15 cellular contexts compared by ENCODE assay signal in the genomic region with DNA sequence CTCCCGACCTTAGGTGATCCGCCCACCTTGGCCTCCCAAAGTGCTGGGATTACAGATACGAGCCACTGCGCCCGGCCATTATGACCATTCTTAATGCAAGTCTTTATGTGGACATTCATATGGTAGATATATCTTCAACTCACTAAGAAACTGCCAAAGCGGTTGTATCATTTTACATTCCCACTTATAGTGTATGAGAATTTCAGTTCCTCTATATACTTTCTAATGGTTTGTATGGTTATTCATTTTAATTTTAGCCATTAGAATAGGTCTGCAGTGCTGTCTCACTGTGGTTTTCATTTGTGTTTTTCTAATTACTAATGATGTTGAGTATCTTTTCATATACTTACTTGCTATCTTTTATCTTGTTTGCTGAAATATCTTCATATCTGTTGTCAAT. TPM values are rescaled to one million over a fixed set of nuclear protein-coding genes. Genes with fewer than 3 reads are reported as not detected.
DNase-seq lines count a peak whose midpoint lies in the region; ATAC-seq and TF ChIP-seq lines count a peak whose summit lies in the region.
"Had no signal": no experiment of that assay in that cellular context is flagged by ENCODE, and none has a peak within 500 bp of the region (broad histone marks: within the 10 kb centered on the region; RNA-seq: fewer than 3 reads in every experiment).

No MANE protein-coding gene starts in this region.

- no peak overlapping the region for H3K4me3 Mint-ChIP-seq in CD8-positive, alpha-beta memory T cell
- H3K4me3 Mint-ChIP-seq: activated CD8-positive, alpha-beta T cell treated with anti-CD3 and anti-CD28 coated beads, Interleukin-2, amount 10 ng/mL, durations not matched to agents 7 days and 5 days; T-helper 1 cell treated with Interleukin-12 subunit alpha and Interleukin-12 subunit beta and Interleukin-4 antibody, amounts not matched to agents 30 μg/mL and 1 μg/mL, for 36 hours had no signal

- H3K9me3 ChIP-seq in CD8-positive, alpha-beta memory T cell (ENCODE audit: low read length): peaks cover 2% of the 10 kb centered on the region

- ATAC-seq in GM21786 (IDR thresholded peaks at IDR 0.05; ENCODE audit: unreplicated experiment): peak; percentile 98
- ATAC-seq in HG03280 (IDR thresholded peaks at IDR 0.05; ENCODE audit: unreplicated experiment): peak; percentile 73
- ATAC-seq: activated CD8-positive, alpha-beta T cell treated with anti-CD3 and anti-CD28 coated beads, Interleukin-2, amount 10 ng/mL, durations not matched to agents 7 days and 5 days; PC-3 had no signal

- H3K4me1 ChIP-seq in CD8-positive, alpha-beta memory T cell (ENCODE audit: insufficient read depth, low read length): peaks cover 3% of the 10 kb centered on the region

- no peaks in the 10 kb centered on the region for H3K27me3 Mint-ChIP-seq in CD8-positive, alpha-beta memory T cell
- H3K27me3 Mint-ChIP-seq: IgD-negative memory B cell had no signal

- H3K27ac Mint-ChIP-seq in CD8-positive, alpha-beta memory T cell: no peak overlapping the region
- H3K27ac Mint-ChIP-seq: activated CD8-positive, alpha-beta T cell treated with anti-CD3 and anti-CD28 coated beads, Interleukin-2, amount 10 ng/mL, durations not matched to agents 7 days and 5 days; IgD-negative memory B cell; T-helper 1 cell treated with Interleukin-12 subunit alpha and Interleukin-12 subunit beta and Interleukin-4 antibody, amounts not matched to agents 30 μg/mL and 1 μg/mL, for 36 hours had no signal

- no peak overlapping the region for H3K27ac ChIP-seq in CD8-positive, alpha-beta memory T cell (ENCODE audit: low read depth, low read length)

- no peak overlapping the region for H3K4me3 ChIP-seq in CD8-positive, alpha-beta memory T cell (ENCODE audit: low read length)

- POLR2A ChIA-PET in CD8-positive, alpha-beta memory T cell (lab: Charles Lee): no interaction called here

- H3K36me3 ChIP-seq in CD8-positive, alpha-beta memory T cell (ENCODE audit: insufficient read depth, low read length): no peaks in the 10 kb centered on the region

- no peaks in the 10 kb centered on the region for H3K27me3 ChIP-seq in CD8-positive, alpha-beta memory T cell (ENCODE audit: insufficient read depth, low read length, poor library complexity, severe bottlenecking)

- H3K4me1 Mint-ChIP-seq in CD8-positive, alpha-beta memory T cell: peaks cover 31 to 61% (median 47%) of the 10 kb centered on the region in 3 donors

- DNase-seq in GM10266 (ENCODE audit: extremely low spot score) (peak; percentile 24), GM19238 (ENCODE audit: insufficient read length, low spot score) (peak; percentile 9), activated gamma-delta T cell treated with Interleukin-2 at 50 U/mL for 16 hours (no peak), NCI-H2029 treated with DMSO at 0.1 percent for 48 hours (lab: John Stamatoyannopoulos, UW) (no peak)
- DNase-seq in CD8-positive, alpha-beta memory T cell: no peak
- DNase-seq in activated CD8-positive, alpha-beta memory T cell treated with anti-CD3 and anti-CD28 coated beads, Interleukin-2, amount 50 U/mL, for 48 hours: no peak
- DNase-seq: activated CD8-positive, alpha-beta T cell treated with anti-CD3 and anti-CD28 coated beads, Interleukin-2, amount 10 ng/mL, durations not matched to agents 7 days and 5 days; cortex of kidney; EL; NCI-H2107; PC-3 had no signal

- CTCF ChIA-PET in CD8-positive, alpha-beta memory T cell (lab: Charles Lee): no interaction called here

- TF ChIP-seq CTCF in GM10266 (IDR thresholded peaks at IDR 0.05; ENCODE audit: control insufficient read depth, insufficient read depth, low read depth, missing control alignments): no peak

- peaks cover 25 to 37% (median 28%) of the 10 kb centered on the region in 3 donors for H3K36me3 Mint-ChIP-seq in CD8-positive, alpha-beta memory T cell

- peaks cover 14 to 22% (median 19%) of the 10 kb centered on the region in 5 donors for H3K9me3 Mint-ChIP-seq in CD8-positive, alpha-beta memory T cell

RNA-seq across cellular contexts. Expression of a gene that starts 32.5 kb away (rescaled TPM):
- 10 to 100 TPM; 69.9 to 79.2 TPM for total RNA-seq in CD8-positive, alpha-beta memory T cell
- 54.3 TPM for polyA plus RNA-seq in CD8-positive, alpha-beta memory T cell

Comparison
In these comparisons a context has a peak if more than half of its experiments do, and no peak if none do; other contexts are left out.
1. DNase-seq: peak in GM10266 (single experiment) and GM19238 (single experiment); none in CD8-positive, alpha-beta memory T cell (0 of 5), activated CD8-positive, alpha-beta memory T cell treated with anti-CD3 and anti-CD28 coated beads, Interleukin-2, amount 50 U/mL, for 48 hours (single experiment), activated gamma-delta T cell treated with Interleukin-2 at 50 U/mL for 16 hours (single experiment) and NCI-H2029 treated with DMSO at 0.1 percent for 48 hours (single experiment).